1 cellular context compared by ENCODE assay signal in genomic region chr12:68180792-68181744, GRCh38.
TF ChIP-seq lines count a peak whose summit lies in the region.

No MANE protein-coding gene starts in this region.

TF ChIP-seq in GM12878, 131 proteins besides CTCF, POLR2A, EP300 and RAD21:
- TF ChIP-seq CUX1 (IDR thresholded peaks at IDR 0.05; ENCODE audit: insufficient replicate concordance, low read depth, low read length) (no peak), YBX1 (IDR thresholded peaks at IDR 0.05) (no peak), NFYA (IDR thresholded peaks at IDR 0.05; ENCODE audit: borderline replicate concordance, low read depth, low read length) (no peak), SMAD5 (IDR thresholded peaks at IDR 0.05; ENCODE audit: low read depth) (no peak), ATF2 (IDR thresholded peaks at IDR 0.05; ENCODE audit: low read length) (no peak), CBX5 (IDR thresholded peaks at IDR 0.05; ENCODE audit: low read depth) (no peak), FOXK2 (IDR thresholded peaks at IDR 0.05) (no peak), IRF3 (IDR thresholded peaks at IDR 0.05) (no peak), E4F1 (IDR thresholded peaks at IDR 0.05; ENCODE audit: borderline replicate concordance, partially characterized antibody) (no peak), CBX3 (IDR thresholded peaks at IDR 0.05; ENCODE audit: borderline replicate concordance, low read depth) (no peak), KAT2A (conservative IDR thresholded peaks at IDR 0.05; ENCODE audit: control insufficient read depth, low read depth, low read length) (no peak), ZNF622 (IDR thresholded peaks at IDR 0.05) (no peak), LARP7 (IDR thresholded peaks at IDR 0.05) (no peak), ZBTB40 (IDR thresholded peaks at IDR 0.05; ENCODE audit: borderline replicate concordance) (no peak), GABPA (IDR thresholded peaks at IDR 0.05; ENCODE audit: low read depth) (no peak)
